In the genomic region with DNA sequence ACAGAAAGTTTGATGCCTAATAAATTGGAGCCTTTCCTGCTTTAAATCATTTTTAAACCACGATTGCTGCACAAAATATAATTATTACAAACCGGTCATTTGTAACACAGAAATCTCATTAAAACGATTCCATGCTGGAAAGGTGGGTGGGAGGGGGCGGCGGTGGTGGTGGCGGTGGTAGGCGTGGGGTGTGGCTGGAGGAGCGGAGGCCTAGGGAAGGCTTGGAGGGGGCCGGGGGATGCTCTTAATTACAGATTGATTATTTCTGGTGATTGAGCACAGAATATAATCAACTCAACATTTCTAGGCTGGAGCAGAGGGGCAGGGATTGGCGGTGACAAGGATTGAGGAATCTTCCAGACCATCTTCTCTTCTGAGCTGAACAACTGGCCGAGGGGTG, we compare ENCODE assay signal across 7 cellular contexts.
"Had no signal": no experiment of that assay in that cellular context is flagged by ENCODE, and none has a peak within 500 bp of the region (broad histone marks: within the 10 kb centered on the region; RNA-seq: fewer than 3 reads in every experiment).

No MANE protein-coding gene starts in this region.

- H3K4me3 Mint-ChIP-seq: H9 had no signal

- H3K27ac Mint-ChIP-seq: H9 had no signal

- ATAC-seq: K562 had no signal

- H3K9me3 Mint-ChIP-seq: H9 had no signal

- H3K27ac ChIP-seq: GM23248 had no signal

- DNase-seq: GM23248, GOT3, H9, HCEC 1CT, IMR-90, KG1 had no signal

- H2AFZ ChIP-seq: GM23248 had no signal

- H3K4me3 ChIP-seq: GM23248, K562 had no signal
